In the genomic region with DNA sequence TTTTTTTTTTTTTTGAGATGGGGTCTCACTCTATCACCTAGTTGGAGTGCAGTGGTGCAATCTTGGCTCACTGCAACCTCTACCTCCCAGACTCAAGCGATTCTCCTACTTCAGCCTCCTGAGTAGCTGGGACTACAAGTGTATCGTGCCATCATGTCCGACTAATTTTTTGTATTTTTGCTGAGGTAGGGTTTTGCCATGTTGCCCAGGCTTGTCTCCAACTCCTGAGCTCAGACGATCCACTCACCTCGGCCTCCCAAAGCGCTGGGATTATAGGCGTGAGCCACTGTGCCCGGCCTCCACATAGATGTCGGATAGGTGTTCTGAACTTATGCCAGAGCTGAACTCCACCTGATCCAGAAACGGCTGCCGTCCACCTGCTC, we compare ENCODE assay signal across 1 cellular context.
TF ChIP-seq lines count a peak whose summit lies in the region.

No MANE protein-coding gene starts in this region.

TF ChIP-seq in HepG2, 621 proteins besides CTCF, POLR2A, EP300 and RAD21:
- peak; percentile 48; the same call in 1 of the 2 replicates for TF ChIP-seq MAFF (IDR thresholded peaks at IDR 0.05; ENCODE audit: low read depth, low read length)
- no peak for TF ChIP-seq ZNF878 (CRISPR knock-in tag; IDR thresholded peaks at IDR 0.05)
- peak; percentile 56 to 70; a peak in 3 of 4 replicates for TF ChIP-seq MAFK (conservative IDR thresholded peaks at IDR 0.05 in 1 of 2, IDR thresholded peaks at IDR 0.05 in 1 of 2; ENCODE audit: low read length in 2 of 2)
- no peak for TF ChIP-seq NRL (CRISPR knock-in tag; IDR thresholded peaks at IDR 0.05; ENCODE audit: borderline replicate concordance)
